ENCODE assay signal across 1 cellular context in the genomic region with DNA sequence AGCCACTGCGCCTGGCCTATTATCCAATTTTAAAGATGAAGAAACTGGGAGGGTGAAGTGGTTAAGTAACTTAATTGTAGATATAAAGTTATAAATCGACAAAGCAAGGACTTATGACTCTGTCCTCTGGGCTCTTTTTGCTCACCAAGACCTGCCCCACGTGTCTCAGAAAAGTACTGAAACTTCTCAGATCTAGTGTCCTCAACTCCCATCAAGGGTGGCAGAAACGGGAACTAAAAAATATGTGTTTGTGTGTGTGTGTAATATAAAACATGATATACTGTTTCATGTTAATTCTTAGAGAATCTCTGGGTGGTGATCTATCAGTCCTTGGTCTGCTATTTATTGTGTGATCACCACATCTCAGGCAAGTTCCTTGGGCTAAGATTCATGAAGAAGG.
TF ChIP-seq lines count a peak whose summit lies in the region.

No MANE protein-coding gene starts in this region.

TF ChIP-seq in GM23338, 12 proteins besides CTCF, POLR2A, EP300 and RAD21 (continued from another document):
- no peak for TF ChIP-seq NANOG (IDR thresholded peaks at IDR 0.05; ENCODE audit: borderline replicate concordance)
- TF ChIP-seq EZH2phosphoT487 (IDR thresholded peaks at IDR 0.05; ENCODE audit: unreplicated experiment) = no peak
- TF ChIP-seq ZNF331 (CRISPR knock-in tag; IDR thresholded peaks at IDR 0.05; ENCODE audit: low read depth) = no peak
- TF ChIP-seq STAT1 (IDR thresholded peaks at IDR 0.05; ENCODE audit: unreplicated experiment) = no peak
- TF ChIP-seq, protein P1, sequence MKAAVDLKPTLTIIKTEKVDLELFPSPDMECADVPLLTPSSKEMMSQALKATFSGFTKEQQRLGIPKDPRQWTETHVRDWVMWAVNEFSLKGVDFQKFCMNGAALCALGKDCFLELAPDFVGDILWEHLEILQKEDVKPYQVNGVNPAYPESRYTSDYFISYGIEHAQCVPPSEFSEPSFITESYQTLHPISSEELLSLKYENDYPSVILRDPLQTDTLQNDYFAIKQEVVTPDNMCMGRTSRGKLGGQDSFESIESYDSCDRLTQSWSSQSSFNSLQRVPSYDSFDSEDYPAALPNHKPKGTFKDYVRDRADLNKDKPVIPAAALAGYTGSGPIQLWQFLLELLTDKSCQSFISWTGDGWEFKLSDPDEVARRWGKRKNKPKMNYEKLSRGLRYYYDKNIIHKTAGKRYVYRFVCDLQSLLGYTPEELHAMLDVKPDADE (IDR thresholded peaks at IDR 0.05) = no peak
- TF ChIP-seq JUNB (IDR thresholded peaks at IDR 0.05; ENCODE audit: unreplicated experiment) = no peak
- no peak for TF ChIP-seq EZH2 (IDR thresholded peaks at IDR 0.05; ENCODE audit: low read depth, unreplicated experiment)
- no peak for TF ChIP-seq CREB1 (CRISPR knock-in tag; IDR thresholded peaks at IDR 0.05; ENCODE audit: low read depth)
- no peak for TF ChIP-seq ZNF114 (CRISPR knock-in tag; IDR thresholded peaks at IDR 0.05)
